Comparison of ENCODE assay signal across 21 cellular contexts in genomic region chr9:133854048-133854447, GRCh38.
"Had no signal": no experiment of that assay in that cellular context is flagged by ENCODE, and none has a peak within 500 bp of the region (broad histone marks: within the 10 kb centered on the region; RNA-seq: fewer than 3 reads in every experiment).

No MANE protein-coding gene starts in this region.

- H3K4me1 ChIP-seq: foreskin keratinocyte, psoas muscle, testis had no signal

- H3K27me3 ChIP-seq: body of pancreas, foreskin keratinocyte, hepatocyte, left lung, right atrium auricular region, stomach, testis, upper lobe of left lung had no signal

- ATAC-seq: activated CD8-positive, alpha-beta T cell treated with anti-CD3 and anti-CD28 coated beads, Interleukin-2, amount 10 ng/mL, durations not matched to agents 7 days and 5 days; body of pancreas; foreskin keratinocyte; left lung; naive thymus-derived CD4-positive, alpha-beta T cell; psoas muscle had no signal

- H3K27ac Mint-ChIP-seq: activated CD8-positive, alpha-beta T cell treated with anti-CD3 and anti-CD28 coated beads, Interleukin-2, amount 10 ng/mL, durations not matched to agents 7 days and 5 days; activated T-helper 1 cell treated with anti-CD3 and anti-CD28 coated beads, Interleukin-12 subunit alpha, Interleukin-12 subunit beta, Interleukin-2, Interleukin-4 antibody, amounts not matched to agents 30 ng/mL and 10 ng/mL and 1 ng/mL, durations not matched to agents 14 hours and 24 hours and 36 hours; naive thymus-derived CD4-positive, alpha-beta T cell had no signal

- H3K4me2 ChIP-seq: hepatocyte had no signal

- H3K36me3 Mint-ChIP-seq: naive thymus-derived CD4-positive, alpha-beta T cell had no signal

- H3K27me3 Mint-ChIP-seq: naive thymus-derived CD4-positive, alpha-beta T cell had no signal

- H3K4me3 ChIP-seq: body of pancreas, hepatocyte, left lung, psoas muscle, right atrium auricular region, stomach, testis, upper lobe of left lung had no signal

- H2AFZ ChIP-seq: hepatocyte had no signal

- H3K36me3 ChIP-seq: left lung, right atrium auricular region, upper lobe of left lung had no signal

- H3K27ac ChIP-seq: foreskin keratinocyte, psoas muscle, right atrium auricular region, stomach, testis had no signal

- DNase-seq: activated CD4-positive, alpha-beta T cell treated with anti-CD3 and anti-CD28 coated beads, Interleukin-2, amount 50 U/mL, for 1 hour; activated CD4-positive, CD25-positive, alpha-beta regulatory T cell; activated CD8-positive, alpha-beta T cell treated with anti-CD3 and anti-CD28 coated beads, Interleukin-2, amount 10 ng/mL, durations not matched to agents 7 days and 5 days; activated gamma-delta T cell; activated naive CD4-positive, alpha-beta T cell treated with anti-CD3 and anti-CD28 coated beads, Interleukin-2, amount 50 U/mL, for 16 hours; body of pancreas; dermis blood vessel endothelial cell; effector CD8-positive, alpha-beta T cell; foreskin keratinocyte; kidney glomerular epithelial cell; naive thymus-derived CD4-positive, alpha-beta T cell; psoas muscle; stimulated activated CD4-positive, alpha-beta T cell treated with anti-CD3 and anti-CD28 coated beads, Interleukin-12 subunit alpha, Interleukin-12 subunit beta, amount 100 ng/mL, for 4 hours; stomach; T1000; testis; upper lobe of left lung had no signal

- H3K9me3 ChIP-seq: body of pancreas, left lung, psoas muscle, right atrium auricular region, stomach, testis, upper lobe of left lung had no signal

- H3K4me3 Mint-ChIP-seq: activated CD8-positive, alpha-beta T cell treated with anti-CD3 and anti-CD28 coated beads, Interleukin-2, amount 10 ng/mL, durations not matched to agents 7 days and 5 days; activated T-helper 1 cell treated with anti-CD3 and anti-CD28 coated beads, Interleukin-12 subunit alpha, Interleukin-12 subunit beta, Interleukin-2, Interleukin-4 antibody, amounts not matched to agents 30 ng/mL and 10 ng/mL and 1 ng/mL, durations not matched to agents 14 hours and 24 hours and 36 hours; naive thymus-derived CD4-positive, alpha-beta T cell had no signal

- H3K9me3 Mint-ChIP-seq: activated T-helper 1 cell treated with anti-CD3 and anti-CD28 coated beads, Interleukin-12 subunit alpha, Interleukin-12 subunit beta, Interleukin-2, Interleukin-4 antibody, amounts not matched to agents 30 ng/mL and 10 ng/mL and 1 ng/mL, durations not matched to agents 14 hours and 24 hours and 36 hours; naive thymus-derived CD4-positive, alpha-beta T cell had no signal
